19 cellular contexts compared by ENCODE assay signal in genomic region chr2:167345559-167345958, GRCh38. TPM values are rescaled to one million over a fixed set of nuclear protein-coding genes. Genes with fewer than 3 reads are reported as not detected.
DNase-seq lines count a peak whose midpoint lies in the region; TF ChIP-seq lines count a peak whose summit lies in the region.
"Had no signal": no experiment of that assay in that cellular context is flagged by ENCODE, and none has a peak within 500 bp of the region (broad histone marks: within the 10 kb centered on the region; RNA-seq: fewer than 3 reads in every experiment).

No MANE protein-coding gene starts in this region.

- no peak overlapping the region for H3K4me3 ChIP-seq in kidney epithelial cell (ENCODE audit: low read depth, low read length)
- H3K4me3 ChIP-seq: PC-9 had no signal

- H3K27me3 ChIP-seq in kidney epithelial cell (ENCODE audit: control insufficient read depth, insufficient read depth, low read length), result no peaks in the 10 kb centered on the region

- no peak for TF ChIP-seq CTCF in kidney epithelial cell (IDR thresholded peaks at IDR 0.05; ENCODE audit: insufficient read depth, low read length, poor library complexity, severe bottlenecking)

- DNase-seq in NCI-H82 (lab: John Stamatoyannopoulos, UW), result peak; percentile 11
- DNase-seq in NCI-H82 treated with DMSO at 0.1 percent for 48 hours (lab: John Stamatoyannopoulos, UW; ENCODE audit: unreplicated experiment), result no peak
- peak; percentile 77 for DNase-seq in NCI-H187 treated with DMSO at 0.1 percent for 48 hours (lab: John Stamatoyannopoulos, UW)
- peak; percentile 34 for DNase-seq in kidney epithelial cell (ENCODE audit: low read depth)
- DNase-seq in NCI-H526 (lab: John Stamatoyannopoulos, UW), result no peak
- no peak for DNase-seq in NCI-H510A (lab: John Stamatoyannopoulos, UW)
- DNase-seq in stimulated activated CD4-positive, alpha-beta T cell treated with anti-CD3 and anti-CD28 coated beads, Interleukin-4, amount 100 ng/mL, for 4 hours, result no peak
- no peak for DNase-seq in stimulated activated CD4-positive, alpha-beta T cell treated with anti-CD3 and anti-CD28 coated beads, Interleukin-4, amount 100 ng/mL, for 1 hour
- DNase-seq: Caco-2; CD4-positive, alpha-beta T cell; H7; KG1; NCI-H1105 treated with DMSO at 0.1 percent for 48 hours; NCI-H2081 treated with DMSO at 0.1 percent for 48 hours; NCI-H446; PC-9; SIG-M5; T-helper 1 cell had no signal

- H3K36me3 ChIP-seq in kidney epithelial cell (ENCODE audit: control insufficient read depth, insufficient read depth, low read length), result no peaks in the 10 kb centered on the region

RNA-seq across cellular contexts. Expression of gene B3GALT1, which starts 52.8 kb away (rescaled TPM):
- 0.38 and 0.62 TPM in 2 replicates for total RNA-seq in kidney epithelial cell
- total RNA-seq: Caco-2, HT-29, PC-9 had no signal

Comparison
In these comparisons a context has a peak if more than half of its experiments do, and no peak if none do; other contexts are left out.
1. DNase-seq: peak in NCI-H82 (single experiment), NCI-H187 treated with DMSO at 0.1 percent for 48 hours (single experiment) and kidney epithelial cell (single experiment); none in NCI-H82 treated with DMSO at 0.1 percent for 48 hours (single experiment), NCI-H526 (0 of 2), NCI-H510A (single experiment), stimulated activated CD4-positive, alpha-beta T cell treated with anti-CD3 and anti-CD28 coated beads, Interleukin-4, amount 100 ng/mL, for 4 hours (0 of 2) and stimulated activated CD4-positive, alpha-beta T cell treated with anti-CD3 and anti-CD28 coated beads, Interleukin-4, amount 100 ng/mL, for 1 hour (single experiment).